Comparison of ENCODE assay signal across 14 cellular contexts in the genomic region with DNA sequence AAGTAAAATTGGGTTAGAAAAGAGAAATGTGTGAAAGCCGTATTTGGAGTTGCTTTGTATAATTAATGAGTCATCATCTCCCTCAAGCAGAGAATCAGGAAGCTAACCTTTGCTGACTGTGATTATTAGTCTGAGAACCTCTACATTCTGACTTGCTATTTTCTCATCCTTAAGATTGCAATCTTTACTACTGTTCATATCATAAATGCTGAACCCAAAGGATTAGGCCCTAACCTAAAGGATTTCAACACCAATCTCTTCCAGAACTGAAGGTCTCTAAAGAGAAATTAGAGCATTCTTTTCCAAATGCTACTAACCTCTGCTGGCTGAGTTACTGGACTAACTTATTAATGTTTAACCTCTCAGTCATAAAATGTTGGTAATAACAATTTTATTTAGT.
DNase-seq lines count a peak whose midpoint lies in the region; ATAC-seq and TF ChIP-seq lines count a peak whose summit lies in the region.
"Had no signal": no experiment of that assay in that cellular context is flagged by ENCODE, and none has a peak within 500 bp of the region (broad histone marks: within the 10 kb centered on the region; RNA-seq: fewer than 3 reads in every experiment).

No MANE protein-coding gene starts in this region.

- H3K27ac ChIP-seq in OCI-LY1 (ENCODE audit: low read depth, low read length, poor library complexity, severe bottlenecking) (no peak overlapping the region), fibroblast of lung (ENCODE audit: insufficient read depth, low read length) (no peak overlapping the region)
- H3K27ac ChIP-seq: transverse colon had no signal

- peak; percentile 44 for DNase-seq in A172 (ENCODE audit: low spot score)
- DNase-seq in fibroblast of lung (ENCODE audit: low read depth in 2 of 2): peak; percentile 22 to 58
- no peak for DNase-seq in G401 (ENCODE audit: low spot score)
- DNase-seq: activated T-cell treated with anti-CD3 and anti-CD28 coated beads, Interleukin-2, amount 50 U/mL, for 4 hours; BE2C; effector memory CD4-positive, alpha-beta T cell; left ventricle myocardium superior; NCI-H1436 treated with DMSO at 0.1 percent for 48 hours; transverse colon had no signal

- no peaks in the 10 kb centered on the region for H3K79me2 ChIP-seq in OCI-LY1 (ENCODE audit: insufficient read depth, low read length)
- H3K79me2 ChIP-seq in fibroblast of lung (ENCODE audit: control insufficient read depth, insufficient read depth, low read length): no peaks in the 10 kb centered on the region

- H3K36me3 ChIP-seq in OCI-LY1 (ENCODE audit: insufficient read depth, low read length): no peaks in the 10 kb centered on the region
- H3K36me3 ChIP-seq in fibroblast of lung (ENCODE audit: control insufficient read depth, insufficient read depth, low read length): no peaks in the 10 kb centered on the region
- H3K36me3 ChIP-seq: BE2C, transverse colon had no signal

- ATAC-seq in GM19043 (IDR thresholded peaks at IDR 0.05; ENCODE audit: low read depth, unreplicated experiment): peak; percentile 55
- no peak for ATAC-seq in HG02678 (IDR thresholded peaks at IDR 0.05; ENCODE audit: unreplicated experiment)
- no peak for ATAC-seq in HG02885 (IDR thresholded peaks at IDR 0.05; ENCODE audit: poor library complexity, unreplicated experiment)
- no peak for ATAC-seq in HG03280 (IDR thresholded peaks at IDR 0.05; ENCODE audit: unreplicated experiment)
- ATAC-seq: activated T-cell treated with anti-CD3 and anti-CD28 coated beads, Interleukin-2, amount 50 U/mL, for 4 hours; left ventricle myocardium superior had no signal

- H3K9me3 ChIP-seq in OCI-LY1 (ENCODE audit: low read length) (no peaks in the 10 kb centered on the region), fibroblast of lung (ENCODE audit: control insufficient read depth, insufficient read depth, low read depth, low read length) (no peaks in the 10 kb centered on the region)
- H3K9me3 ChIP-seq: BE2C, transverse colon had no signal

- H3K4me3 ChIP-seq in OCI-LY1 (ENCODE audit: low read depth, low read length, poor library complexity, severe bottlenecking): no peak overlapping the region
- H3K4me3 ChIP-seq in fibroblast of lung (replicated peaks in 1 of 4; ENCODE audit: control extremely low read depth in 1 of 4, insufficient read depth in 1 of 4, low read depth in 3 of 4, low read length in 4 of 4): no peak overlapping the region
- H3K4me3 ChIP-seq: transverse colon had no signal

- H3K9ac ChIP-seq in OCI-LY1 (ENCODE audit: low read length) (no peak overlapping the region), fibroblast of lung (ENCODE audit: insufficient read depth, low read length) (no peak overlapping the region)

- no peaks in the 10 kb centered on the region for H4K20me1 ChIP-seq in OCI-LY1 (ENCODE audit: insufficient read depth, low read length)
- no peaks in the 10 kb centered on the region for H4K20me1 ChIP-seq in fibroblast of lung (ENCODE audit: control insufficient read depth, extremely low read depth, insufficient read depth, low read length)

- TF ChIP-seq CTCF in OCI-LY1 (IDR thresholded peaks at IDR 0.05; ENCODE audit: low read length): no peak
- no peak for TF ChIP-seq CTCF in fibroblast of lung (conservative IDR thresholded peaks at IDR 0.05 in 1 of 2, IDR thresholded peaks at IDR 0.05 in 1 of 2; ENCODE audit: low read depth in 1 of 2, low read length in 2 of 2)

- in situ Hi-C loops in G401 (cut with HindIII; ENCODE audit: low sequenced_read_pairs): no loop called here

- H2AFZ ChIP-seq in OCI-LY1 (ENCODE audit: low read length) (peak overlapping the region; percentile 57; the same call in 1 of the 2 replicates), fibroblast of lung (ENCODE audit: low read length) (no peak overlapping the region)

- peaks cover 15% of the 10 kb centered on the region for H3K4me1 ChIP-seq in OCI-LY1 (ENCODE audit: insufficient read depth, low read length, severe bottlenecking)
- no peaks in the 10 kb centered on the region for H3K4me1 ChIP-seq in fibroblast of lung (ENCODE audit: control insufficient read depth, extremely low read depth, insufficient read depth, low read length)
- H3K4me1 ChIP-seq: BE2C had no signal

- H3K4me2 ChIP-seq in OCI-LY1 (ENCODE audit: low read length): no peak overlapping the region
- H3K4me2 ChIP-seq in fibroblast of lung (ENCODE audit: extremely low read depth, insufficient read depth, low read length): no peak overlapping the region

- no peaks in the 10 kb centered on the region for H3F3A ChIP-seq in OCI-LY1 (ENCODE audit: insufficient read depth, low read length)

- H3K27me3 ChIP-seq in OCI-LY1 (ENCODE audit: insufficient read depth, low read length) (no peaks in the 10 kb centered on the region), fibroblast of lung (ENCODE audit: control insufficient read depth, insufficient read depth, low read length) (no peaks in the 10 kb centered on the region)
- H3K27me3 ChIP-seq: BE2C, transverse colon had no signal

- no peaks in the 10 kb centered on the region for H3K9me2 ChIP-seq in OCI-LY1 (ENCODE audit: low read depth, low read length)
